Comparison of ENCODE assay signal across 2 cellular contexts in genomic region chr1:24390924-24391782, GRCh38.
TF ChIP-seq lines count a peak whose summit lies in the region.

No MANE protein-coding gene starts in this region.

TF ChIP-seq in A549, 52 proteins besides CTCF, POLR2A, EP300 and RAD21:
- TF ChIP-seq REST (IDR thresholded peaks at IDR 0.05), result no peak
- no peak for TF ChIP-seq HOXB13 (CRISPR knock-in tag; IDR thresholded peaks at IDR 0.05; ENCODE audit: low read depth)
- peak; percentile 42 for TF ChIP-seq MAX (IDR thresholded peaks at IDR 0.05)
- peak; percentile 96 for TF ChIP-seq SMC3 (IDR thresholded peaks at IDR 0.05)
- no peak for TF ChIP-seq EHMT2 (IDR thresholded peaks at IDR 0.05; ENCODE audit: low read depth)
- no peak for TF ChIP-seq MAFK (IDR thresholded peaks at IDR 0.05; ENCODE audit: partially characterized antibody)
- no peak for TF ChIP-seq RARB (CRISPR knock-in tag; IDR thresholded peaks at IDR 0.05)
- no peak for TF ChIP-seq HMGXB4 (CRISPR knock-in tag; IDR thresholded peaks at IDR 0.05; ENCODE audit: borderline replicate concordance)
- no peak for TF ChIP-seq HEYL (CRISPR knock-in tag; IDR thresholded peaks at IDR 0.05)
- no peak for TF ChIP-seq MAZ (IDR thresholded peaks at IDR 0.05; ENCODE audit: borderline replicate concordance, low read depth, low read length)
- no peak for TF ChIP-seq HOXA7 (CRISPR knock-in tag; IDR thresholded peaks at IDR 0.05)

TF ChIP-seq in SK-N-SH, 30 proteins besides CTCF, POLR2A, EP300 and RAD21 (continued from another document):
- TF ChIP-seq MAX (IDR thresholded peaks at IDR 0.05; ENCODE audit: low read depth) (peak; percentile 35; the same call in 1 of the 2 replicates), SIN3A (IDR thresholded peaks at IDR 0.05; ENCODE audit: borderline replicate concordance, low read depth, low read length) (no peak), RFX5 (IDR thresholded peaks at IDR 0.05; ENCODE audit: low read length) (no peak), RCOR1 (IDR thresholded peaks at IDR 0.05; ENCODE audit: low read length) (no peak), GABPA (IDR thresholded peaks at IDR 0.05; ENCODE audit: low read depth) (no peak), CHD2 (IDR thresholded peaks at IDR 0.05; ENCODE audit: low read length, partially characterized antibody) (peak; percentile 35), USF2 (IDR thresholded peaks at IDR 0.05; ENCODE audit: borderline replicate concordance, low read depth, low read length) (no peak), ZBTB33 (IDR thresholded peaks at IDR 0.05; ENCODE audit: borderline replicate concordance, low read depth) (no peak), NFIC (IDR thresholded peaks at IDR 0.05; ENCODE audit: borderline replicate concordance) (no peak)
